2 cellular contexts compared by ENCODE assay signal in the genomic region with DNA sequence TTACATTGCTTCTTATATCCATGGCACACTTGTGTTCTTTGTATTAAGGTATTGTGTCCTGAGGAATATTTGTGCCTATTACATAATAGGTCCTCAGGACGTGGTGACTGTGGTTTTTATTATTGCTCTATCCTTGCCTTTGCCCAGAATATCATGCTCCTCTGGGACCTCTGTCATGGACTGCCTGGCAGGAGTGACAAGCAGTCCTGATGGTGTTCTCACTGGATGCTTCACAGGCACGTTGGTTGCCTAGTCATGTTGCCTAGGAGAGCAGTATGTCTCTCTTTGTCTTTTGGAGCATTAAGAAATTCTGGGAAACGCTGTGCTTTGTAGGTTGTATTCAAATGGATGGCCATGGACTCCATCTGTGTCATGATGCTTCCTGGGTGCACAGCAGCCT.
TF ChIP-seq lines count a peak whose summit lies in the region.

No MANE protein-coding gene starts in this region.

TF ChIP-seq in IMR-90, 13 proteins besides CTCF, POLR2A, EP300 and RAD21:
- TF ChIP-seq, protein P1, sequence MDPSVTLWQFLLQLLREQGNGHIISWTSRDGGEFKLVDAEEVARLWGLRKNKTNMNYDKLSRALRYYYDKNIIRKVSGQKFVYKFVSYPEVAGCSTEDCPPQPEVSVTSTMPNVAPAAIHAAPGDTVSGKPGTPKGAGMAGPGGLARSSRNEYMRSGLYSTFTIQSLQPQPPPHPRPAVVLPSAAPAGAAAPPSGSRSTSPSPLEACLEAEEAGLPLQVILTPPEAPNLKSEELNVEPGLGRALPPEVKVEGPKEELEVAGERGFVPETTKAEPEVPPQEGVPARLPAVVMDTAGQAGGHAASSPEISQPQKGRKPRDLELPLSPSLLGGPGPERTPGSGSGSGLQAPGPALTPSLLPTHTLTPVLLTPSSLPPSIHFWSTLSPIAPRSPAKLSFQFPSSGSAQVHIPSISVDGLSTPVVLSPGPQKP (IDR thresholded peaks at IDR 0.05; ENCODE audit: borderline replicate concordance, low read depth, low read length): no peak
- no peak for TF ChIP-seq CHD1 (IDR thresholded peaks at IDR 0.05; ENCODE audit: low read depth, low read length)
- TF ChIP-seq, protein P2, sequence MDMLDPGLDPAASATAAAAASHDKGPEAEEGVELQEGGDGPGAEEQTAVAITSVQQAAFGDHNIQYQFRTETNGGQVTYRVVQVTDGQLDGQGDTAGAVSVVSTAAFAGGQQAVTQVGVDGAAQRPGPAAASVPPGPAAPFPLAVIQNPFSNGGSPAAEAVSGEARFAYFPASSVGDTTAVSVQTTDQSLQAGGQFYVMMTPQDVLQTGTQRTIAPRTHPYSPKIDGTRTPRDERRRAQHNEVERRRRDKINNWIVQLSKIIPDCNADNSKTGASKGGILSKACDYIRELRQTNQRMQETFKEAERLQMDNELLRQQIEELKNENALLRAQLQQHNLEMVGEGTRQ (IDR thresholded peaks at IDR 0.05; ENCODE audit: low read depth, low read length): no peak
- TF ChIP-seq RCOR1 (IDR thresholded peaks at IDR 0.05; ENCODE audit: insufficient replicate concordance, low read length): no peak
- no peak for TF ChIP-seq MAZ (IDR thresholded peaks at IDR 0.05; ENCODE audit: borderline replicate concordance, low read depth, low read length)
- no peak for TF ChIP-seq FOS (IDR thresholded peaks at IDR 0.05; ENCODE audit: low read depth, low read length)
- TF ChIP-seq RFX5 (IDR thresholded peaks at IDR 0.05; ENCODE audit: low read depth, low read length): no peak
- no peak for TF ChIP-seq MAFK (IDR thresholded peaks at IDR 0.05; ENCODE audit: low read depth, low read length)
- TF ChIP-seq BHLHE40 (IDR thresholded peaks at IDR 0.05; ENCODE audit: low read depth, low read length): no peak
- no peak for TF ChIP-seq SMC3 (IDR thresholded peaks at IDR 0.05; ENCODE audit: low read depth, low read length)
- TF ChIP-seq MXI1 (IDR thresholded peaks at IDR 0.05; ENCODE audit: borderline replicate concordance, low read depth, low read length): no peak
- TF ChIP-seq NFE2L2 (IDR thresholded peaks at IDR 0.05; ENCODE audit: low read depth, low read length): no peak
- TF ChIP-seq CEBPB (IDR thresholded peaks at IDR 0.05; ENCODE audit: low read depth, low read length): no peak

TF ChIP-seq in H1, 55 proteins besides CTCF, POLR2A, EP300 and RAD21:
- TF ChIP-seq POLR2AphosphoS5 (IDR thresholded peaks at IDR 0.05; ENCODE audit: low read depth, low read length) (no peak), SIX5 (IDR thresholded peaks at IDR 0.05; ENCODE audit: low read depth, low read length) (no peak), EGR1 (IDR thresholded peaks at IDR 0.05; ENCODE audit: borderline replicate concordance, low read depth, low read length) (no peak)
